32 cellular contexts compared by ENCODE assay signal in genomic region chr17:50659220-50659619, GRCh38. TPM values are rescaled to one million over a fixed set of nuclear protein-coding genes. Genes with fewer than 3 reads are reported as not detected.
DNase-seq lines count a peak whose midpoint lies in the region; FAIRE-seq and TF ChIP-seq lines count a peak whose summit lies in the region.
"Had no signal": no experiment of that assay in that cellular context is flagged by ENCODE, and none has a peak within 500 bp of the region (broad histone marks: within the 10 kb centered on the region; RNA-seq: fewer than 3 reads in every experiment).

No MANE protein-coding gene starts in this region.

- peaks cover 21% of the 10 kb centered on the region for H3K79me1 ChIP-seq in trophoblast cell (ENCODE audit: low read length)

- H3K4me2 ChIP-seq in trophoblast cell (ENCODE audit: low read length), result no peak overlapping the region

- DNase-seq in HFFc6, result no peak
- no peak for DNase-seq in trophoblast cell
- no peak for DNase-seq in GM19239 (ENCODE audit: insufficient read length, low spot score)
- DNase-seq in NCI-H1417 (lab: John Stamatoyannopoulos, UW), result no peak
- DNase-seq in GM19238 (ENCODE audit: insufficient read length, low spot score), result no peak
- DNase-seq in endothelial cell (ENCODE audit: low spot score), result no peak
- DNase-seq: ACHN; activated CD4-positive, alpha-beta memory T cell treated with anti-CD3 and anti-CD28 coated beads for 36 hours; activated CD4-positive, CD25-positive, alpha-beta regulatory T cell treated with anti-CD3 and anti-CD28 coated beads, Interleukin-2, amount 50 U/mL, for 72 hours; activated CD8-positive, alpha-beta memory T cell treated with anti-CD3 and anti-CD28 coated beads, Interleukin-2, amount 50 U/mL, for 4 hours; activated naive CD4-positive, alpha-beta T cell treated with anti-CD3 and anti-CD28 coated beads, Interleukin-2, amount 50 U/mL, for 16 hours; effector memory CD8-positive, alpha-beta T cell; foreskin keratinocyte; NCI-H1048; NCI-H187; NCI-H2171; NCI-H510A; stimulated activated CD4-positive, alpha-beta T cell treated with anti-CD3 and anti-CD28 coated beads, Interleukin-15, amount 100 ng/mL, for 24 hours; stimulated activated naive CD4-positive, alpha-beta T cell; testis had no signal

- no peaks in the 10 kb centered on the region for H3K9me3 ChIP-seq in trophoblast cell (ENCODE audit: insufficient read depth, low read depth, low read length)
- H3K9me3 ChIP-seq: BE2C, breast epithelium, neutrophil, prostate gland, testis had no signal

- H3K4me1 Mint-ChIP-seq in HFFc6 (ENCODE audit: low read depth) (peaks cover 50% of the 10 kb centered on the region), endothelial cell (ENCODE audit: unreplicated experiment) (peaks cover 28% of the 10 kb centered on the region)
- peaks cover 63% of the 10 kb centered on the region for H3K4me1 Mint-ChIP-seq in dendritic cell treated with granulocyte-macrophage colony-stimulating factor and Interleukin-4, amounts not matched to agents 40 ng/mL and 50 ng/mL, for 4 days (ENCODE audit: low read depth)
- H3K4me1 Mint-ChIP-seq: IgD-negative memory B cell had no signal

- no peaks in the 10 kb centered on the region for H3K36me3 ChIP-seq in ACC112 (ENCODE audit: insufficient read depth, low read length)
- H3K36me3 ChIP-seq in trophoblast cell (ENCODE audit: control insufficient read depth in 1 of 2, insufficient read depth in 2 of 2, low read length in 2 of 2), result no peaks in the 10 kb centered on the region
- H3K36me3 ChIP-seq: BE2C, breast epithelium, neutrophil, prostate gland had no signal

- H3K9me3 Mint-ChIP-seq in HFFc6 (no peaks in the 10 kb centered on the region), endothelial cell (ENCODE audit: unreplicated experiment) (no peaks in the 10 kb centered on the region)
- no peaks in the 10 kb centered on the region for H3K9me3 Mint-ChIP-seq in dendritic cell treated with granulocyte-macrophage colony-stimulating factor and Interleukin-4, amounts not matched to agents 40 ng/mL and 50 ng/mL, for 4 days
- H3K9me3 Mint-ChIP-seq: activated CD4-positive, alpha-beta memory T cell treated with anti-CD3 and anti-CD28 coated beads for 36 hours; effector memory CD8-positive, alpha-beta T cell; IgD-negative memory B cell; T-helper 1 cell treated with Interleukin-12 subunit alpha and Interleukin-12 subunit beta and Interleukin-4 antibody, amounts not matched to agents 30 μg/mL and 1 μg/mL, for 36 hours had no signal

- no peak overlapping the region for H2BK12ac ChIP-seq in trophoblast cell (ENCODE audit: low read length)

- H3K23ac ChIP-seq in trophoblast cell (ENCODE audit: low read length), result no peak overlapping the region

- H3K27ac ChIP-seq in ACC112 (ENCODE audit: low read depth, low read length), result peak overlapping the region; percentile 72
- no peak overlapping the region for H3K27ac ChIP-seq in trophoblast cell (ENCODE audit: low read depth, low read length)
- H3K27ac ChIP-seq: foreskin keratinocyte, testis had no signal

- H3K27me3 Mint-ChIP-seq in HFFc6 (ENCODE audit: insufficient read depth), result peaks cover 3% of the 10 kb centered on the region; the same call in 1 of the 2 replicates
- H3K27me3 Mint-ChIP-seq in dendritic cell treated with granulocyte-macrophage colony-stimulating factor and Interleukin-4, amounts not matched to agents 40 ng/mL and 50 ng/mL, for 4 days, result peaks cover 4% of the 10 kb centered on the region
- H3K27me3 Mint-ChIP-seq in endothelial cell (ENCODE audit: unreplicated experiment), result peaks cover 24% of the 10 kb centered on the region
- H3K27me3 Mint-ChIP-seq: activated CD4-positive, alpha-beta memory T cell treated with anti-CD3 and anti-CD28 coated beads for 36 hours had no signal

- no peak overlapping the region for H4K91ac ChIP-seq in trophoblast cell (ENCODE audit: low read depth, low read length)

- H4K8ac ChIP-seq in trophoblast cell (ENCODE audit: low read depth, low read length), result peak overlapping the region; percentile 26

- H3K18ac ChIP-seq in trophoblast cell (ENCODE audit: low read length), result no peak overlapping the region

- intact Hi-C loops in dendritic cell treated with granulocyte-macrophage colony-stimulating factor and Interleukin-4, amounts not matched to agents 40 ng/mL and 50 ng/mL, for 4 days (cut with micrococcal nuclease), result no loop called here

- H3K27ac Mint-ChIP-seq in HFFc6, result peak overlapping the region; percentile 62; the same call in 1 of the 2 replicates
- peak overlapping the region; percentile 50 for H3K27ac Mint-ChIP-seq in dendritic cell treated with granulocyte-macrophage colony-stimulating factor and Interleukin-4, amounts not matched to agents 40 ng/mL and 50 ng/mL, for 4 days
- H3K27ac Mint-ChIP-seq in endothelial cell (ENCODE audit: unreplicated experiment), result no peak overlapping the region
- H3K27ac Mint-ChIP-seq: activated CD4-positive, alpha-beta memory T cell treated with anti-CD3 and anti-CD28 coated beads for 36 hours; effector memory CD8-positive, alpha-beta T cell; IgD-negative memory B cell; T-helper 1 cell treated with Interleukin-12 subunit alpha and Interleukin-12 subunit beta and Interleukin-4 antibody, amounts not matched to agents 30 μg/mL and 1 μg/mL, for 36 hours had no signal

- H3K9ac ChIP-seq in trophoblast cell (ENCODE audit: low read length), result no peak overlapping the region

- H3K4me1 ChIP-seq in ACC112 (ENCODE audit: control insufficient read depth, insufficient read depth, low read length, unreplicated experiment) (peaks cover 33% of the 10 kb centered on the region), trophoblast cell (ENCODE audit: control insufficient read depth in 1 of 2, insufficient read depth in 2 of 2, low read length in 2 of 2) (peaks cover 26 to 36% of the 10 kb centered on the region in 2 experiments)

- no CpG with 5 or more reads among the region's 8 CpGs for WGBS in trophoblast cell (ENCODE audit: extremely low coverage, insufficient coverage, insufficient read length)

- TF ChIP-seq CTCF in HFFc6 (IDR thresholded peaks at IDR 0.05) (0 out of 2 replicates have a peak, but pooled peaks have one; percentile 7), endothelial cell (IDR thresholded peaks at IDR 0.05; ENCODE audit: unreplicated experiment) (no peak)

- no peak overlapping the region for H4K12ac ChIP-seq in trophoblast cell (ENCODE audit: low read depth, low read length)

- H3K4me3 Mint-ChIP-seq in HFFc6 (no peak overlapping the region), endothelial cell (ENCODE audit: unreplicated experiment) (no peak overlapping the region)
- no peak overlapping the region for H3K4me3 Mint-ChIP-seq in dendritic cell treated with granulocyte-macrophage colony-stimulating factor and Interleukin-4, amounts not matched to agents 40 ng/mL and 50 ng/mL, for 4 days
- H3K4me3 Mint-ChIP-seq: activated CD4-positive, alpha-beta memory T cell treated with anti-CD3 and anti-CD28 coated beads for 36 hours; effector memory CD8-positive, alpha-beta T cell; IgD-negative memory B cell; T-helper 1 cell treated with Interleukin-12 subunit alpha and Interleukin-12 subunit beta and Interleukin-4 antibody, amounts not matched to agents 30 μg/mL and 1 μg/mL, for 36 hours had no signal

- no peak overlapping the region for H2AK5ac ChIP-seq in trophoblast cell (ENCODE audit: low read length)

- no peaks in the 10 kb centered on the region for H3K27me3 ChIP-seq in ACC112 (ENCODE audit: insufficient read depth, low read length)
- no peaks in the 10 kb centered on the region for H3K27me3 ChIP-seq in trophoblast cell (ENCODE audit: insufficient read depth, low read length)
- H3K27me3 ChIP-seq: BE2C, breast epithelium, foreskin keratinocyte, neutrophil, testis had no signal

- H3K4ac ChIP-seq in trophoblast cell (ENCODE audit: low read depth, low read length), result no peak overlapping the region

- no peak for FAIRE-seq in GM19239 (lab: Jason Lieb, UNC)
- FAIRE-seq: colon, G401.6, TTC549 had no signal

- H3K36me3 Mint-ChIP-seq in HFFc6 (ENCODE audit: low read depth), result peaks cover 9% of the 10 kb centered on the region; the same call in 1 of the 2 replicates
- H3K36me3 Mint-ChIP-seq in dendritic cell treated with granulocyte-macrophage colony-stimulating factor and Interleukin-4, amounts not matched to agents 40 ng/mL and 50 ng/mL, for 4 days (ENCODE audit: low read depth), result peaks cover 55% of the 10 kb centered on the region
- H3K36me3 Mint-ChIP-seq in endothelial cell (ENCODE audit: low read depth, unreplicated experiment), result peaks cover 4% of the 10 kb centered on the region
- H3K36me3 Mint-ChIP-seq: activated CD4-positive, alpha-beta memory T cell treated with anti-CD3 and anti-CD28 coated beads for 36 hours had no signal

- H2AFZ ChIP-seq in ACC112 (ENCODE audit: low read length, unreplicated experiment) (no peak overlapping the region), trophoblast cell (ENCODE audit: insufficient read depth, low read length, poor library complexity) (no peak overlapping the region)

- no peak overlapping the region for H2BK5ac ChIP-seq in trophoblast cell (ENCODE audit: low read depth, low read length, poor library complexity)

- no peak overlapping the region for H3K4me3 ChIP-seq in ACC112 (ENCODE audit: low read depth, low read length)
- no peak overlapping the region for H3K4me3 ChIP-seq in trophoblast cell (ENCODE audit: low read depth, low read length)
- H3K4me3 ChIP-seq: prostate gland, testis had no signal

- no peak overlapping the region for H2BK120ac ChIP-seq in trophoblast cell (ENCODE audit: insufficient read depth, low read length, poor library complexity)

- H3K14ac ChIP-seq in trophoblast cell (ENCODE audit: low read length), result no peak overlapping the region

- H3K79me2 ChIP-seq in ACC112 (ENCODE audit: control insufficient read depth, insufficient read depth, low read length, unreplicated experiment) (peaks cover 7% of the 10 kb centered on the region), trophoblast cell (ENCODE audit: control insufficient read depth, insufficient read depth, low read length, poor library complexity) (peaks cover 2% of the 10 kb centered on the region)

RNA-seq across cellular contexts. Expression of gene ABCC3, which starts 24.5 kb away (rescaled TPM):
- total RNA-seq in HFFc6 (2021; fragmentation: NEBNext Ultra II Directional; extraction: Animal tissue kit (Norgen Biotek cat#: 25700)), result 10 to 100 TPM; 18.4 to 23.6 (median 21.3) TPM
- 0.04 and 0.07 TPM in 2 replicates for polyA plus RNA-seq in trophoblast cell (2013)
- 0.67 TPM for total RNA-seq in endothelial cell (ENCODE audit: unreplicated experiment)
- total RNA-seq: activated CD4-positive, alpha-beta memory T cell treated with anti-CD3 and anti-CD28 coated beads for 36 hours; SK-MEL-5 had no signal

RNA-seq across cellular contexts. Expression of gene ANKRD40, which starts 48.5 kb away (rescaled TPM):
- 10 to 100 TPM; 43.1 to 48.4 (median 46.6) TPM for total RNA-seq in HFFc6 (2021; fragmentation: NEBNext Ultra II Directional; extraction: Animal tissue kit (Norgen Biotek cat#: 25700))
- polyA plus RNA-seq in trophoblast cell (2013), result 19.4 and 20.6 TPM in 2 replicates
- total RNA-seq in endothelial cell (ENCODE audit: unreplicated experiment), result 37.3 TPM

Comparison
In these comparisons a context has a peak if more than half of its experiments do, and no peak if none do; other contexts are left out.
1. RNA of gene ABCC3, which starts 24.5 kb away (total RNA-seq): 18.4 to 23.6 TPM in HFFc6; 0.67 TPM in endothelial cell (single experiment); every median in the first group is over 10 times any median in the second.